15 cellular contexts compared by ENCODE assay signal in genomic region chr9:91276513-91276912, GRCh38.
DNase-seq lines count a peak whose midpoint lies in the region; ATAC-seq and TF ChIP-seq lines count a peak whose summit lies in the region.
"Had no signal": no experiment of that assay in that cellular context is flagged by ENCODE, and none has a peak within 500 bp of the region (broad histone marks: within the 10 kb centered on the region; RNA-seq: fewer than 3 reads in every experiment).

No MANE protein-coding gene starts in this region.

- intact Hi-C loops in activated T-helper 1 cell treated with anti-CD3 and anti-CD28 coated beads, Interleukin-12 subunit alpha, Interleukin-12 subunit beta, Interleukin-2, Interleukin-4 antibody, amounts not matched to agents 30 ng/mL and 10 ng/mL and 1 ng/mL, durations not matched to agents 14 hours and 24 hours and 36 hours (cut with micrococcal nuclease): no loop called here

- no peak for ATAC-seq in activated CD8-positive, alpha-beta memory T cell treated with anti-CD3 and anti-CD28 coated beads, Interleukin-2, amount 10 ng/mL, durations not matched to agents 7 days and 5 days
- no peak for ATAC-seq in GM21390 (IDR thresholded peaks at IDR 0.05; ENCODE audit: unreplicated experiment)

- no peaks in the 10 kb centered on the region for H3K27me3 Mint-ChIP-seq in activated CD8-positive, alpha-beta memory T cell treated with anti-CD3 and anti-CD28 coated beads, Interleukin-2, amount 10 ng/mL, durations not matched to agents 7 days and 5 days
- H3K27me3 Mint-ChIP-seq in activated T-helper 1 cell treated with anti-CD3 and anti-CD28 coated beads, Interleukin-12 subunit alpha, Interleukin-12 subunit beta, Interleukin-2, Interleukin-4 antibody, amounts not matched to agents 30 ng/mL and 10 ng/mL and 1 ng/mL, durations not matched to agents 14 hours and 24 hours and 36 hours (ENCODE audit: insufficient read depth): no peaks in the 10 kb centered on the region
- H3K27me3 Mint-ChIP-seq: B cell; CD4-positive, alpha-beta memory T cell had no signal

- no peak overlapping the region for H3K4me3 ChIP-seq in choroid plexus epithelial cell (ENCODE audit: low read depth, low read length)

- peaks cover 16% of the 10 kb centered on the region for H3K4me1 Mint-ChIP-seq in activated CD8-positive, alpha-beta memory T cell treated with anti-CD3 and anti-CD28 coated beads, Interleukin-2, amount 10 ng/mL, durations not matched to agents 7 days and 5 days
- H3K4me1 Mint-ChIP-seq in activated T-helper 1 cell treated with anti-CD3 and anti-CD28 coated beads, Interleukin-12 subunit alpha, Interleukin-12 subunit beta, Interleukin-2, Interleukin-4 antibody, amounts not matched to agents 30 ng/mL and 10 ng/mL and 1 ng/mL, durations not matched to agents 14 hours and 24 hours and 36 hours (ENCODE audit: low read depth): peaks cover 23% of the 10 kb centered on the region

- peak overlapping the region; percentile 34 for H3K27ac Mint-ChIP-seq in activated CD8-positive, alpha-beta memory T cell treated with anti-CD3 and anti-CD28 coated beads, Interleukin-2, amount 10 ng/mL, durations not matched to agents 7 days and 5 days
- H3K27ac Mint-ChIP-seq in activated T-helper 1 cell treated with anti-CD3 and anti-CD28 coated beads, Interleukin-12 subunit alpha, Interleukin-12 subunit beta, Interleukin-2, Interleukin-4 antibody, amounts not matched to agents 30 ng/mL and 10 ng/mL and 1 ng/mL, durations not matched to agents 14 hours and 24 hours and 36 hours: peak overlapping the region; percentile 55
- H3K27ac Mint-ChIP-seq: B cell; CD4-positive, alpha-beta memory T cell; HFFc6 had no signal

- no peak for TF ChIP-seq CTCF in choroid plexus epithelial cell (conservative IDR thresholded peaks at IDR 0.05; ENCODE audit: low read depth, low read length)

- H3K4me3 Mint-ChIP-seq in activated CD8-positive, alpha-beta memory T cell treated with anti-CD3 and anti-CD28 coated beads, Interleukin-2, amount 10 ng/mL, durations not matched to agents 7 days and 5 days: no peak overlapping the region
- no peak overlapping the region for H3K4me3 Mint-ChIP-seq in activated T-helper 1 cell treated with anti-CD3 and anti-CD28 coated beads, Interleukin-12 subunit alpha, Interleukin-12 subunit beta, Interleukin-2, Interleukin-4 antibody, amounts not matched to agents 30 ng/mL and 10 ng/mL and 1 ng/mL, durations not matched to agents 14 hours and 24 hours and 36 hours
- H3K4me3 Mint-ChIP-seq: B cell; CD4-positive, alpha-beta memory T cell; HFFc6 had no signal

- no peak for DNase-seq in activated CD8-positive, alpha-beta memory T cell treated with anti-CD3 and anti-CD28 coated beads, Interleukin-2, amount 10 ng/mL, durations not matched to agents 7 days and 5 days
- DNase-seq in activated CD8-positive, alpha-beta memory T cell treated with anti-CD3 and anti-CD28 coated beads for 24 hours: no peak
- no peak for DNase-seq in activated T-helper 1 cell treated with anti-CD3 and anti-CD28 coated beads, Interleukin-12 subunit alpha, Interleukin-12 subunit beta, Interleukin-2, Interleukin-4 antibody, amounts not matched to agents 30 ng/mL and 10 ng/mL and 1 ng/mL, durations not matched to agents 14 hours and 24 hours and 36 hours (ENCODE audit: low spot score)
- peak; percentile 15 for DNase-seq in choroid plexus epithelial cell (ENCODE audit: low read depth)
- DNase-seq in stimulated activated CD4-positive, alpha-beta T cell treated with anti-CD3 and anti-CD28 coated beads, Interleukin-4, amount 100 ng/mL, for 24 hours: no peak
- DNase-seq in DMS 273 (lab: John Stamatoyannopoulos, UW; ENCODE audit: unreplicated experiment): no peak
- DNase-seq: CD4-positive, alpha-beta memory T cell; DMS153; DMS79 treated with DMSO at 0.1 percent for 48 hours; EL; GDM1; HCEC 1CT; HFFc6 had no signal

- H3K36me3 Mint-ChIP-seq in activated CD8-positive, alpha-beta memory T cell treated with anti-CD3 and anti-CD28 coated beads, Interleukin-2, amount 10 ng/mL, durations not matched to agents 7 days and 5 days: peaks cover 28% of the 10 kb centered on the region
- peaks cover 26% of the 10 kb centered on the region for H3K36me3 Mint-ChIP-seq in activated T-helper 1 cell treated with anti-CD3 and anti-CD28 coated beads, Interleukin-12 subunit alpha, Interleukin-12 subunit beta, Interleukin-2, Interleukin-4 antibody, amounts not matched to agents 30 ng/mL and 10 ng/mL and 1 ng/mL, durations not matched to agents 14 hours and 24 hours and 36 hours (ENCODE audit: low read depth)

- H3K9me3 Mint-ChIP-seq in activated CD8-positive, alpha-beta memory T cell treated with anti-CD3 and anti-CD28 coated beads, Interleukin-2, amount 10 ng/mL, durations not matched to agents 7 days and 5 days (ENCODE audit: low read depth): no peaks in the 10 kb centered on the region
- no peaks in the 10 kb centered on the region for H3K9me3 Mint-ChIP-seq in activated T-helper 1 cell treated with anti-CD3 and anti-CD28 coated beads, Interleukin-12 subunit alpha, Interleukin-12 subunit beta, Interleukin-2, Interleukin-4 antibody, amounts not matched to agents 30 ng/mL and 10 ng/mL and 1 ng/mL, durations not matched to agents 14 hours and 24 hours and 36 hours
- H3K9me3 Mint-ChIP-seq: HFFc6 had no signal

- CTCF ChIA-PET in activated CD8-positive, alpha-beta memory T cell treated with anti-CD3 and anti-CD28 coated beads, Interleukin-2, amount 10 ng/mL, durations not matched to agents 7 days and 5 days (lab: Charles Lee): interaction anchor here (1.2 to 1.7 kb wide), 2 partner anchors 22 to 419 kb away, joined by 3 read pairs; no protein-coding TSS in a partner anchor
